In the genomic region with DNA sequence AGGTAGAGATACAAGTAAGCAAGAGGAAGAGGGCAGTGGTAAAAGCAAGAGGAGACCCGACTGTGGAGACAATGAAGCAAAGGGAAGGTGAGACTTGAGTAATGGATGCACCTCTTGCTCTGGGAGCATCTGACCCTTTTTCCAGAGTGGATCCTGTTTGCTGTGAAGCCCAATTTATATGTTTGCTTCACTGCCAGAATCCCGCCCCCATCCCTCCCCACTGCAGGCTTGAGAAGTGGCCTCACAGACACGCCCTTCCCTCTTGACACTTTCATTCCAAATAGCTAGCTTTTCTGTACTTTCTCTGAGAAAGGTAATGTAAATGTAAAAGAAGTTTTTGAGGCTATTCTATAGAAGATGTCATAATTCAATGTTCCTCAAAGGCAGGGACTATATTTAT, we compare ENCODE assay signal across 8 cellular contexts. TPM values are rescaled to one million over a fixed set of nuclear protein-coding genes. Genes with fewer than 3 reads are reported as not detected.
DNase-seq lines count a peak whose midpoint lies in the region; ATAC-seq and TF ChIP-seq lines count a peak whose summit lies in the region.

No MANE protein-coding gene starts in this region.

- H3K4me1 ChIP-seq in MM.1S (ENCODE audit: low read length): peaks cover 10% of the 10 kb centered on the region; the same call in 1 of the 2 replicates

- peak overlapping the region; percentile 86 for H3K4me3 ChIP-seq in MM.1S (ENCODE audit: low read length)

- no peaks in the 10 kb centered on the region for H3K9me3 ChIP-seq in MM.1S (replicated peaks; ENCODE audit: insufficient read depth, low read length)

- H3K27me3 Mint-ChIP-seq in chondrocyte (ENCODE audit: low read depth) (peaks cover 19% of the 10 kb centered on the region), neural crest cell (ENCODE audit: low read depth) (peaks cover 17% of the 10 kb centered on the region)

- peaks cover 4% of the 10 kb centered on the region; the same call in 1 of the 2 replicates for H3F3A ChIP-seq in MM.1S (ENCODE audit: insufficient read depth, low read length)

- ATAC-seq in HG03565 (IDR thresholded peaks at IDR 0.05; ENCODE audit: unreplicated experiment) (no peak), GM19324 (IDR thresholded peaks at IDR 0.05; ENCODE audit: low FRiP score, unreplicated experiment) (no peak)

- 0 out of 2 replicates have a peak, but pooled peaks cover 3% of the 10 kb centered on the region for H3K36me3 ChIP-seq in MM.1S (replicated peaks; ENCODE audit: insufficient read depth, low read length)

- H3K27me3 ChIP-seq in MM.1S (replicated peaks; ENCODE audit: insufficient read depth, low read length): no peaks in the 10 kb centered on the region

- no peak overlapping the region for H3K9ac ChIP-seq in MM.1S (ENCODE audit: low read length)

- H2AFZ ChIP-seq in MM.1S (ENCODE audit: low read length): peak overlapping the region; percentile 61

- peaks cover 34% of the 10 kb centered on the region for H3K79me2 ChIP-seq in MM.1S (ENCODE audit: low read length)

- H3K36me3 Mint-ChIP-seq in chondrocyte (ENCODE audit: low read depth): peaks cover 4% of the 10 kb centered on the region
- H3K36me3 Mint-ChIP-seq in neural crest cell (ENCODE audit: low read depth): peaks cover 4% of the 10 kb centered on the region

- peak overlapping the region; percentile 22; the same call in 1 of the 2 replicates for H3K27ac ChIP-seq in MM.1S (ENCODE audit: low read length)

- H3K4me1 Mint-ChIP-seq in chondrocyte (ENCODE audit: low read depth) (peaks cover 24% of the 10 kb centered on the region), neural crest cell (peaks cover 48% of the 10 kb centered on the region)

- no peaks in the 10 kb centered on the region for H4K20me1 ChIP-seq in MM.1S (ENCODE audit: insufficient read depth, low read length)

- H3K4me2 ChIP-seq in MM.1S (ENCODE audit: low read depth, low read length): peak overlapping the region; percentile 90

- TF ChIP-seq CTCF in MM.1S (IDR thresholded peaks at IDR 0.05; ENCODE audit: low read length) (no peak), chondrocyte (IDR thresholded peaks at IDR 0.05) (no peak), neural crest cell (conservative IDR thresholded peaks at IDR 0.05) (no peak)

- H3K9me3 Mint-ChIP-seq in chondrocyte (ENCODE audit: low read depth) (no peaks in the 10 kb centered on the region), neural crest cell (no peaks in the 10 kb centered on the region)

- H3K27ac Mint-ChIP-seq in chondrocyte (ENCODE audit: unreplicated experiment): no peak overlapping the region
- no peak overlapping the region for H3K27ac Mint-ChIP-seq in neural crest cell (ENCODE audit: unreplicated experiment)

- peak; percentile 50 for DNase-seq in DMS53 (lab: John Stamatoyannopoulos, UW)
- no peak for DNase-seq in MM.1S
- DNase-seq in chondrocyte (ENCODE audit: low spot score): no peak
- DNase-seq in neural crest cell (ENCODE audit: low read depth, low spot score): no peak
- no peak for DNase-seq in epidermal melanocyte (ENCODE audit: insufficient read length, low spot score)
- DNase-seq in GM19238 (ENCODE audit: insufficient read length, low spot score): no peak

- H3K4me3 Mint-ChIP-seq in chondrocyte (ENCODE audit: unreplicated experiment) (peak overlapping the region; percentile 99), neural crest cell (peak overlapping the region; percentile 99)

- no peaks in the 10 kb centered on the region for H3K9me2 ChIP-seq in MM.1S (replicated peaks; ENCODE audit: insufficient read depth, low read length)

RNA-seq across cellular contexts. Expression of gene PFKM, which starts 0.7 kb away (rescaled TPM):
- total RNA-seq in chondrocyte (60.9 to 82.3 TPM (median 61.2 TPM) in 3 replicates), neural crest cell (129 and 132 TPM in 2 replicates)

RNA-seq across cellular contexts. Expression of gene SENP1, which starts 12.6 kb away (rescaled TPM):
- total RNA-seq in chondrocyte (16.1 to 20.9 TPM (median 19.7 TPM) in 3 replicates), neural crest cell (44.0 and 46.9 TPM in 2 replicates)

RNA-seq across cellular contexts. Expression of gene ASB8, which starts 38.8 kb away (rescaled TPM):
- 24.7 to 34.3 TPM (median 30.8 TPM) in 3 replicates for total RNA-seq in chondrocyte
- total RNA-seq in neural crest cell: 21.5 and 21.7 TPM in 2 replicates
